8 cellular contexts compared by ENCODE assay signal in the genomic region with DNA sequence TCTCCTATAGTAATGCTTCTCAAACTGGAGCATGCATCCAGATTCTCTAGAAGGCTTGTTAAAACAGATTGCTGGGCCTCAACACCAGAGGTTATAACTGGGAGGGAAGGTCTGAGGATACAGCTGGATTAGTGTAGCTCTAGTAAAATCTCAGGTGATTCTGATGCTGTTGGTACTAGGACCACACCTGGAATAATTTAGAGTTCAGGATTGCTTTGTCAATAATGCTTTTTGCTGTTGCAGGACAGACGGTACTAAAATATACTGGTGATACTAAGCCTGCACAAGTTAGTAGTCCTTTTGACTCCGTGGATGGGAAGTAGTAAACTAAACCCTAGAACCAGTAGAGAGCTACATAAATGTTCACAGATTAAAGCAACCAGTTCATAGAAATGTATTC.
DNase-seq lines count a peak whose midpoint lies in the region; ATAC-seq and TF ChIP-seq lines count a peak whose summit lies in the region.

No MANE protein-coding gene starts in this region.

- H3K4me1 ChIP-seq in right cardiac atrium (ENCODE audit: control insufficient read depth, insufficient read depth, low read length) (no peaks in the 10 kb centered on the region), spleen (peaks cover 18 to 52% (median 37%) of the 10 kb centered on the region in 6 donors)

- DNase-seq in stimulated activated naive CD8-positive, alpha-beta T cell treated with anti-CD3 and anti-CD28 coated beads, Interleukin-15, Interleukin-2, amounts not matched to agents 100 U/mL and 50 U/mL, for 24 hours = no peak
- DNase-seq in right cardiac atrium (no peak), spleen (no peak), SKM-1 treated with dmso at 0.1 percent for 144 hours (lab: John Stamatoyannopoulos, UW; ENCODE audit: unreplicated experiment) (no peak)

- intact Hi-C loops in right cardiac atrium (cut with DNase I) (loop anchor here in 3 of 4 donors (5.0 to 10.0 kb wide), 6 partner anchors 179 to 956 kb away; partner anchors contain the start of genes PDS5B (in 1 of the 3) and STARD13 (in 1 of the 3)), spleen (cut with DNase I; ENCODE audit: low total_unique reads) (no loop called here)

- no peaks in the 10 kb centered on the region for H3K9me3 ChIP-seq in right cardiac atrium (ENCODE audit: control insufficient read depth, low read length)
- H3K9me3 ChIP-seq in spleen = no peaks in the 10 kb centered on the region

- H3K36me3 Mint-ChIP-seq in stimulated activated naive CD8-positive, alpha-beta T cell treated with anti-CD3 and anti-CD28 coated beads, Interleukin-15, Interleukin-2, amounts not matched to agents 100 ng/mL and 50 ng/mL, for 24 hours (ENCODE audit: low read depth) = peaks cover 4% of the 10 kb centered on the region

- H3K27me3 Mint-ChIP-seq in stimulated activated naive CD8-positive, alpha-beta T cell treated with anti-CD3 and anti-CD28 coated beads, Interleukin-15, Interleukin-2, amounts not matched to agents 100 ng/mL and 50 ng/mL, for 24 hours = no peaks in the 10 kb centered on the region

- 49% methylated on average over 2 of the region's 2 CpGs for WGBS in right cardiac atrium
- WGBS in spleen, 5 donors = 52 to 59% (median 54%) methylated on average over 2 of the region's 2 CpGs

- peaks cover 65% of the 10 kb centered on the region for H3K4me1 Mint-ChIP-seq in stimulated activated naive CD8-positive, alpha-beta T cell treated with anti-CD3 and anti-CD28 coated beads, Interleukin-15, Interleukin-2, amounts not matched to agents 100 ng/mL and 50 ng/mL, for 24 hours (ENCODE audit: low read depth)

- H3K4me3 Mint-ChIP-seq in stimulated activated naive CD8-positive, alpha-beta T cell treated with anti-CD3 and anti-CD28 coated beads, Interleukin-15, Interleukin-2, amounts not matched to agents 100 ng/mL and 50 ng/mL, for 24 hours = peak overlapping the region; percentile 86

- H3K27ac Mint-ChIP-seq in stimulated activated naive CD8-positive, alpha-beta T cell treated with anti-CD3 and anti-CD28 coated beads, Interleukin-15, Interleukin-2, amounts not matched to agents 100 ng/mL and 50 ng/mL, for 24 hours = peak overlapping the region; percentile 95

- H3K27ac ChIP-seq in VCaP (peak overlapping the region; percentile 98), right cardiac atrium (ENCODE audit: low read length) (peak overlapping the region; percentile 80), spleen (peak overlapping the region; percentile 90 to 99 (median 97))

- no peak for TF ChIP-seq POLR2A in spleen (IDR thresholded peaks at IDR 0.05)

- H3K36me3 ChIP-seq in spleen = no peaks in the 10 kb centered on the region

- no peaks in the 10 kb centered on the region for H3K9me3 Mint-ChIP-seq in stimulated activated naive CD8-positive, alpha-beta T cell treated with anti-CD3 and anti-CD28 coated beads, Interleukin-15, Interleukin-2, amounts not matched to agents 100 ng/mL and 50 ng/mL, for 24 hours

- TF ChIP-seq CTCF in VCaP (conservative IDR thresholded peaks at IDR 0.05) (no peak), spleen (IDR thresholded peaks at IDR 0.05 in 8 of 11, conservative IDR thresholded peaks at IDR 0.05 in 3 of 11) (no peak)

- H3K27me3 ChIP-seq in right cardiac atrium (ENCODE audit: control insufficient read depth, insufficient read depth) (no peaks in the 10 kb centered on the region), spleen (replicated peaks in 1 of 7) (no peaks in the 10 kb centered on the region)

- ATAC-seq in stimulated activated naive CD8-positive, alpha-beta T cell treated with anti-CD3 and anti-CD28 coated beads, Interleukin-15, Interleukin-2, amounts not matched to agents 100 U/mL and 50 U/mL, for 24 hours = no peak
- no peak for ATAC-seq in right cardiac atrium
- ATAC-seq in GM18517 (IDR thresholded peaks at IDR 0.05; ENCODE audit: unreplicated experiment) = no peak
- no peak for ATAC-seq in GM19467 (IDR thresholded peaks at IDR 0.05; ENCODE audit: unreplicated experiment)

- H3K4me3 ChIP-seq in right cardiac atrium (ENCODE audit: low read length) (peak overlapping the region; percentile 47), spleen (peak overlapping the region in 5 of 8 donors; percentile 4 to 69 (median 39))
